In the genomic region with DNA sequence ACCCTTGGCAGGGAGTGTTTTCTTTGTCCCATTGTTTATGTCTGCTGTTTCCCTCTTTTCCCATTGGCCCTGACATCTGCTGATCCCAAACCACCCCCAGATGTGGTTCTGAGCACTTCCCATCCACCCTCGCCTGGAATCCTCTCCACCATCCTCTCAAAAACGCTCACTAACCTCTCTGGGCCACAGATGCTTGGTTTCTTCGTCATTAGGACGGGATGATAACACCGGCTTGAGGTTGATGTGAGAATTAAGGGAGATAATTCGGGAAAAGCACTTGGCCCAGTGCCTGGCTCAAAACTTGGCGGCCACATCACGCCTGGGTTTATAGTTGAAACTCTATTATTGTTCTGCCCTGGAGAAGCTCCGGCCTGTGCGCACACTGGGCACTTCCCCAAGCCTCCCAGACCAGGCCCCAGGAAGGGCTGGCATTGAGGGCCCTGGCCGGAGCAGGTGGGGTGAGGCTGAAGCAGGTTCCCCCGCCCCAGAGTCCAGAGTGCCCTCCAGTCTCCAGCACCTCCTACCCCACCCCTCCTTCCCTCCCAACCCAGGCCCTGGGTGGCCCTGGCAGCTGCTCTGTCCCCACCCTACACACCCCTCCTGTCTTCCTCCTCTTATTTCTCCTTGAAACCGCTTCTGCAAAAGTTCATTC, we compare ENCODE assay signal across 14 cellular contexts.
DNase-seq lines count a peak whose midpoint lies in the region; ATAC-seq and FAIRE-seq lines count a peak whose summit lies in the region.
"Had no signal": no experiment of that assay in that cellular context is flagged by ENCODE, and none has a peak within 500 bp of the region (broad histone marks: within the 10 kb centered on the region; RNA-seq: fewer than 3 reads in every experiment).

No MANE protein-coding gene starts in this region.

- no peaks in the 10 kb centered on the region for H3K9me3 ChIP-seq in adipocyte (ENCODE audit: control insufficient read depth, low read length)
- H3K9me3 ChIP-seq: esophagus muscularis mucosa, Peyer's patch had no signal

- no peak overlapping the region for H3K27ac Mint-ChIP-seq in activated CD4-positive, alpha-beta T cell treated with anti-CD3 and anti-CD28 coated beads, Interleukin-2, amount 10 ng/mL, durations not matched to agents 7 days and 5 days
- H3K27ac Mint-ChIP-seq: activated naive CD8-positive, alpha-beta T cell treated with anti-CD3 and anti-CD28 coated beads, Interleukin-2, amount 50 U/mL, for 24 hours; B cell had no signal

- H3K4me1 ChIP-seq in adipocyte (ENCODE audit: control insufficient read depth, insufficient read depth, low read length), result peaks cover 12% of the 10 kb centered on the region
- H3K4me1 ChIP-seq: Peyer's patch had no signal

- no peaks in the 10 kb centered on the region for H3K36me3 ChIP-seq in adipocyte (ENCODE audit: control insufficient read depth, insufficient read depth, low read length, severe bottlenecking)
- H3K36me3 ChIP-seq in H7 (replicated peaks; ENCODE audit: control insufficient read depth, insufficient read depth, low read length), result no peaks in the 10 kb centered on the region
- H3K36me3 ChIP-seq: esophagus muscularis mucosa, Peyer's patch had no signal

- H3K36me3 Mint-ChIP-seq in activated CD4-positive, alpha-beta T cell treated with anti-CD3 and anti-CD28 coated beads, Interleukin-2, amount 10 ng/mL, durations not matched to agents 7 days and 5 days (ENCODE audit: low read depth), result no peaks in the 10 kb centered on the region

- peaks cover 25% of the 10 kb centered on the region for H3K27me3 ChIP-seq in adipocyte (replicated peaks; ENCODE audit: control insufficient read depth, insufficient read depth, low read length)
- H3K27me3 ChIP-seq in H7 (ENCODE audit: control insufficient read depth, insufficient read depth, low read length), result no peaks in the 10 kb centered on the region
- H3K27me3 ChIP-seq: Peyer's patch had no signal

- H3K4me3 ChIP-seq in adipocyte (ENCODE audit: low read length), result no peak overlapping the region
- no peak overlapping the region for H3K4me3 ChIP-seq in H7 (ENCODE audit: insufficient read depth, low read depth, low read length)
- H3K4me3 ChIP-seq: esophagus muscularis mucosa, Peyer's patch had no signal

- in situ Hi-C loops in G401 (cut with HindIII; ENCODE audit: low sequenced_read_pairs), result no loop called here

- intact Hi-C loops in Right ventricle myocardium inferior (cut with DNase I) (no loop called here), cardiac septum (cut with DNase I) (no loop called here), left ventricle myocardium superior (cut with micrococcal nuclease) (no loop called here)

- FAIRE-seq in urothelium cell line (lab: Jason Lieb, UNC), result peak; percentile 91
- FAIRE-seq: GM12892 had no signal

- CTCF ChIA-PET in activated CD4-positive, alpha-beta T cell treated with anti-CD3 and anti-CD28 coated beads, Interleukin-2, amount 10 ng/mL, durations not matched to agents 7 days and 5 days (lab: Charles Lee), result no interaction called here

- POLR2A ChIA-PET in activated CD4-positive, alpha-beta T cell treated with anti-CD3 and anti-CD28 coated beads, Interleukin-2, amount 10 ng/mL, durations not matched to agents 7 days and 5 days (lab: Charles Lee), result no interaction called here

- H3K4me1 Mint-ChIP-seq in activated CD4-positive, alpha-beta T cell treated with anti-CD3 and anti-CD28 coated beads, Interleukin-2, amount 10 ng/mL, durations not matched to agents 7 days and 5 days, result no peaks in the 10 kb centered on the region
- H3K4me1 Mint-ChIP-seq: activated naive CD8-positive, alpha-beta T cell treated with anti-CD3 and anti-CD28 coated beads, Interleukin-2, amount 50 U/mL, for 24 hours; B cell had no signal

- ATAC-seq in Right ventricle myocardium inferior, result peak; percentile 44
- ATAC-seq in left ventricle myocardium superior, result peak; percentile 72
- ATAC-seq: activated naive CD8-positive, alpha-beta T cell treated with anti-CD3 and anti-CD28 coated beads, Interleukin-2, amount 50 U/mL, for 24 hours had no signal

- H3K9ac ChIP-seq in adipocyte (ENCODE audit: low read length), result no peak overlapping the region

- H3K4me3 Mint-ChIP-seq in activated CD4-positive, alpha-beta T cell treated with anti-CD3 and anti-CD28 coated beads, Interleukin-2, amount 10 ng/mL, durations not matched to agents 7 days and 5 days, result no peak overlapping the region
- H3K4me3 Mint-ChIP-seq: activated naive CD8-positive, alpha-beta T cell treated with anti-CD3 and anti-CD28 coated beads, Interleukin-2, amount 50 U/mL, for 24 hours; B cell had no signal

- H3K9me3 Mint-ChIP-seq in activated CD4-positive, alpha-beta T cell treated with anti-CD3 and anti-CD28 coated beads, Interleukin-2, amount 10 ng/mL, durations not matched to agents 7 days and 5 days, result no peaks in the 10 kb centered on the region
- H3K9me3 Mint-ChIP-seq: activated naive CD8-positive, alpha-beta T cell treated with anti-CD3 and anti-CD28 coated beads, Interleukin-2, amount 50 U/mL, for 24 hours had no signal

- no peaks in the 10 kb centered on the region for H3K27me3 Mint-ChIP-seq in activated CD4-positive, alpha-beta T cell treated with anti-CD3 and anti-CD28 coated beads, Interleukin-2, amount 10 ng/mL, durations not matched to agents 7 days and 5 days

- DNase-seq in Right ventricle myocardium inferior (ENCODE audit: missing footprints), result no peak
- DNase-seq in cardiac septum (ENCODE audit: low spot score), result no peak
- peak; percentile 37 for DNase-seq in adipocyte (ENCODE audit: low read depth)
- DNase-seq in left ventricle myocardium superior, result peak; percentile 49
- peak; percentile 87 for DNase-seq in urothelium cell line (ENCODE audit: low spot score)
- no peak for DNase-seq in H7
- DNase-seq in activated CD4-positive, alpha-beta T cell treated with anti-CD3 and anti-CD28 coated beads, Interleukin-2, amount 10 ng/mL, durations not matched to agents 7 days and 5 days, result no peak
- DNase-seq in G401 (ENCODE audit: low spot score), result no peak
- DNase-seq: activated CD4-positive, alpha-beta T cell treated with anti-CD3 and anti-CD28 coated beads for 48 hours; activated naive CD8-positive, alpha-beta T cell treated with anti-CD3 and anti-CD28 coated beads, Interleukin-2, amount 50 U/mL, for 24 hours; Peyer's patch had no signal

Comparison
In these comparisons a context has a peak if more than half of its experiments do, and no peak if none do; other contexts are left out.
1. DNase-seq: peak in adipocyte (single experiment), left ventricle myocardium superior (single experiment) and urothelium cell line (single experiment); none in Right ventricle myocardium inferior (single experiment), cardiac septum (single experiment), H7 (single experiment), activated CD4-positive, alpha-beta T cell treated with anti-CD3 and anti-CD28 coated beads, Interleukin-2, amount 10 ng/mL, durations not matched to agents 7 days and 5 days (single experiment) and G401 (single experiment).